ENCODE assay signal across 15 cellular contexts in the genomic region with DNA sequence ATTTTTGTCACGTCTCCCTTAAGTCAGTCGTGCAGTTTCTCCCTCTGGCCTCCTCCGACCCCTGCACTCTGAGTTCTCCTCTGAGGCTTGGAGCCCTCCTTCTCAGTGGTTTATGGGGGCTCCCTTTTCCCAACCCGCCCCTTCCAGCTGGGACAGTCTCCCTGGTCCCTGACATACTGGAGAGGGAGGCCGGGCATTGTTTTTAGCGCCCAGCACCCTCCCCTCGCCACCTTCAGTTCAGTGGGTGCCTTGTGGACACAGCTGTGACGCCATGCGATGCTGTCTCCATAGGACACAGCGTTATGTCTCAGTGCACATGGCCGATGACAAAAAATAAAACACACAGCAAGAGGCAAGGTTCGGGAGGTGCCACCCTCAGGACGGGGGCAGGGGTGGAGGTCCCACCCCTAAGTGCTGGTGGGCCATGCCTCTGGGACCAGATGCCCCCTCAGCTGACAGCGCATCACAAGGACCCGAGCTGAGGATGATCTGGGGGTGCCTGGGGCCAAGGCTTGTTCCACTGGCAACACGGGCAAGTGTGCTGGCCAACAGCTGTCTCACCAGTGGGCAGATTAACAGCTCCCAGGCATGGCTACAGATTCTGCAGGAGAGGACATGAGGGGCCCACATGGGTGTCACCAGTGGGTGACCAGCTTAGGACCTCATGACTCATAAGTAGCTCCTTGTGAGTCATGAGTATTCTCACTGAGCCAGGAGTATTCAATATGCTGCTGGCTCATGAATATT.
DNase-seq lines count a peak whose midpoint lies in the region; ATAC-seq lines count a peak whose summit lies in the region.
"Had no signal": no experiment of that assay in that cellular context is flagged by ENCODE, and none has a peak within 500 bp of the region (broad histone marks: within the 10 kb centered on the region; RNA-seq: fewer than 3 reads in every experiment).

No MANE protein-coding gene starts in this region.

- H3K36me3 ChIP-seq in neuronal stem cell (replicated peaks in 1 of 2; ENCODE audit: control insufficient read depth in 2 of 2, insufficient read depth in 2 of 2, low read length in 2 of 2) = no peaks in the 10 kb centered on the region
- H3K36me3 ChIP-seq: upper lobe of left lung had no signal

- no peak overlapping the region for H3K9ac ChIP-seq in neuronal stem cell (ENCODE audit: low read depth, low read length, poor library complexity)

- H3K4me1 ChIP-seq in neuronal stem cell (ENCODE audit: control insufficient read depth in 2 of 2, insufficient read depth in 1 of 2, low read depth in 1 of 2, low read length in 2 of 2) = peaks cover 0 to 4% of the 10 kb centered on the region in 2 donors
- H3K4me1 ChIP-seq: upper lobe of left lung had no signal

- no CpG with 5 or more reads among the region's 16 CpGs for WGBS in neuronal stem cell (ENCODE audit: extremely low coverage in 2 of 2, insufficient read length in 2 of 2, insufficient replicate concordance in 1 of 2), 2 donors

- H2BK5ac ChIP-seq in neuronal stem cell (ENCODE audit: low read length) = peak overlapping the region; percentile 26

- no peak overlapping the region for H3K4ac ChIP-seq in neuronal stem cell (ENCODE audit: low read length)

- ATAC-seq in GM21360 (IDR thresholded peaks at IDR 0.05; ENCODE audit: unreplicated experiment) (no peak), HG02884 (IDR thresholded peaks at IDR 0.05; ENCODE audit: unreplicated experiment) (no peak)
- ATAC-seq: CD8-positive, alpha-beta T cell had no signal

- H2AFZ ChIP-seq in neuronal stem cell (ENCODE audit: low read length) = no peak overlapping the region

- H2BK15ac ChIP-seq in neuronal stem cell (ENCODE audit: low read length) = no peak overlapping the region

- no peaks in the 10 kb centered on the region for H3K79me1 ChIP-seq in neuronal stem cell (ENCODE audit: low read depth, low read length)

- DNase-seq in Daoy (ENCODE audit: low read depth) = peak; percentile 17
- peak; percentile 50 for DNase-seq in M059J (ENCODE audit: low read depth)
- DNase-seq in dermis blood vessel endothelial cell = peak; percentile 3
- no peak for DNase-seq in neuronal stem cell (ENCODE audit: low spot score)
- DNase-seq in foreskin melanocyte = no peak
- DNase-seq in NCI-H1105 (lab: John Stamatoyannopoulos, UW) = no peak
- DNase-seq: activated CD4-positive, alpha-beta T cell treated with anti-CD3 and anti-CD28 coated beads, Interleukin-2, amount 50 U/mL, for 1 hour; activated naive CD4-positive, alpha-beta T cell treated with Interleukin-2 at 50 U/mL for 16 hours; CD8-positive, alpha-beta T cell; NCI-H1417 treated with DMSO at 0.1 percent for 48 hours; NCI-H82; retina; upper lobe of left lung had no signal

- H2BK12ac ChIP-seq in neuronal stem cell (ENCODE audit: low read length) = no peak overlapping the region

- H3K18ac ChIP-seq in neuronal stem cell (ENCODE audit: low read length) = peak overlapping the region; percentile 15

- H3K9me3 ChIP-seq in neuronal stem cell (replicated peaks in 1 of 2; ENCODE audit: control insufficient read depth in 2 of 2, insufficient read depth in 1 of 2, low read depth in 1 of 2, low read length in 2 of 2) = no peaks in the 10 kb centered on the region
- H3K9me3 ChIP-seq: upper lobe of left lung had no signal

- H3K4me3 ChIP-seq in neuronal stem cell (ENCODE audit: low read length in 2 of 2) = no peak overlapping the region
- H3K4me3 ChIP-seq: upper lobe of left lung had no signal

- H3K27ac ChIP-seq in neuronal stem cell (replicated peaks; ENCODE audit: low read length) = no peak overlapping the region
- H3K27ac ChIP-seq: upper lobe of left lung had no signal

- peak overlapping the region; percentile 69 for H4K91ac ChIP-seq in neuronal stem cell (ENCODE audit: low read depth, low read length, poor library complexity)

- no peak overlapping the region for H3K4me2 ChIP-seq in neuronal stem cell (ENCODE audit: insufficient read depth, low read length, poor library complexity, severe bottlenecking)

- H3K14ac ChIP-seq in neuronal stem cell (ENCODE audit: low read length) = no peak overlapping the region

- no peak overlapping the region for H2BK120ac ChIP-seq in neuronal stem cell (ENCODE audit: low read depth, low read length)

- H2AK5ac ChIP-seq in neuronal stem cell (ENCODE audit: low read depth, low read length) = no peak overlapping the region

- peaks cover 0 to under 1% (median 0%) of the 10 kb centered on the region in 3 experiments for H3K27me3 ChIP-seq in neuronal stem cell (ENCODE audit: control insufficient read depth in 3 of 3, insufficient read depth in 3 of 3, low read depth in 1 of 3, low read length in 3 of 3)
- H3K27me3 ChIP-seq: upper lobe of left lung had no signal

- H4K8ac ChIP-seq in neuronal stem cell (ENCODE audit: low read depth, low read length) = no peak overlapping the region

- H3K23ac ChIP-seq in neuronal stem cell (ENCODE audit: low read depth, low read length, poor library complexity) = peak overlapping the region; percentile 83

Comparison
In these comparisons a context has a peak if more than half of its experiments do, and no peak if none do; other contexts are left out.
1. DNase-seq: peak in Daoy (single experiment), M059J (single experiment) and dermis blood vessel endothelial cell (single experiment); none in neuronal stem cell (single experiment), foreskin melanocyte (single experiment) and NCI-H1105 (single experiment).